1 cellular context compared by ENCODE assay signal in the genomic region with DNA sequence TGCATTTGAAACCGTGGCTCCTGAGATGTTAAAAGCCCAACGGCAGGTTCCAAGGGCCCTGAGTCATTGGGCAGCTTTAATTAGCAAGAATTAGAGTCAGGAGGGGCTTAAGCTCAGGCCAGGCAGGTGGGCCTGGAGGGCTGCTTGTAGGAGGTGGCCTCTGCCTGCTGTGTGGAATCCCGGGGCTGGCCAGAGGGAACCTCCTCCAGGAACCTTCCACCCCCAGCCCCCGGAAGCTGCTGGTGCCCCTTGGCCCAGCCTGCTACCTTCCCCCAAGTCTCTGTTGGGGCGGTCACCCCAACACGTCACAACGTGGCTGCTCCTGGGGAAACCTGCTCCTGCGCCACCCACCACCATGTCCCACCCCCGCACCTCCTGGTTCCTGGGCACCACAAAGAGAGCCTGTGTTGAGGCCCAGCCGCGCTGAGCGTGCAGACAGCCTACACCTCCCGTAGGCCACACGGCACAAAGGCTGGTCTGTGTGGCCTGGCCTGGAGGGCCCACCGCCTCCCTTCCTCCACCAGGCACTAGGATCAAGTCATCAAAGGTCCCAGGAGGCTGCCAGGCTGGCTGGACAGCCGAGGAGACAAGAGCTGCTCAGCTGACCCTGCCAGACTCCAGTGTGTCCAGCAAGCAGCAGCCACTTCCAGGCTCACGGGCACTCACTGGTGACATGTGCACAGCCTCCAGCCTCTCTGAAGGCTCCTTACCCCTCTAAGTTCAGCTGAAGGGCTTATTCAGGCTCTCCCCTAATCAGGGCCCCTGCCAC.
TF ChIP-seq lines count a peak whose summit lies in the region.

No MANE protein-coding gene starts in this region.

TF ChIP-seq in HepG2, 621 proteins besides CTCF, POLR2A, EP300 and RAD21 (continued from another document and continues in another):
- TF ChIP-seq, protein P1, sequence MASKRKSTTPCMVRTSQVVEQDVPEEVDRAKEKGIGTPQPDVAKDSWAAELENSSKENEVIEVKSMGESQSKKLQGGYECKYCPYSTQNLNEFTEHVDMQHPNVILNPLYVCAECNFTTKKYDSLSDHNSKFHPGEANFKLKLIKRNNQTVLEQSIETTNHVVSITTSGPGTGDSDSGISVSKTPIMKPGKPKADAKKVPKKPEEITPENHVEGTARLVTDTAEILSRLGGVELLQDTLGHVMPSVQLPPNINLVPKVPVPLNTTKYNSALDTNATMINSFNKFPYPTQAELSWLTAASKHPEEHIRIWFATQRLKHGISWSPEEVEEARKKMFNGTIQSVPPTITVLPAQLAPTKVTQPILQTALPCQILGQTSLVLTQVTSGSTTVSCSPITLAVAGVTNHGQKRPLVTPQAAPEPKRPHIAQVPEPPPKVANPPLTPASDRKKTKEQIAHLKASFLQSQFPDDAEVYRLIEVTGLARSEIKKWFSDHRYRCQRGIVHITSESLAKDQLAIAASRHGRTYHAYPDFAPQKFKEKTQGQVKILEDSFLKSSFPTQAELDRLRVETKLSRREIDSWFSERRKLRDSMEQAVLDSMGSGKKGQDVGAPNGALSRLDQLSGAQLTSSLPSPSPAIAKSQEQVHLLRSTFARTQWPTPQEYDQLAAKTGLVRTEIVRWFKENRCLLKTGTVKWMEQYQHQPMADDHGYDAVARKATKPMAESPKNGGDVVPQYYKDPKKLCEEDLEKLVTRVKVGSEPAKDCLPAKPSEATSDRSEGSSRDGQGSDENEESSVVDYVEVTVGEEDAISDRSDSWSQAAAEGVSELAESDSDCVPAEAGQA (IDR thresholded peaks at IDR 0.05; ENCODE audit: low read depth): 0 out of 2 replicates have a peak, but pooled peaks have one; percentile 25
- TF ChIP-seq, protein P1 (CRISPR knock-in tag; IDR thresholded peaks at IDR 0.05; ENCODE audit: borderline replicate concordance): no peak
- TF ChIP-seq CBFB (CRISPR knock-in tag; IDR thresholded peaks at IDR 0.05): peak; percentile 75
- TF ChIP-seq, protein P2, sequence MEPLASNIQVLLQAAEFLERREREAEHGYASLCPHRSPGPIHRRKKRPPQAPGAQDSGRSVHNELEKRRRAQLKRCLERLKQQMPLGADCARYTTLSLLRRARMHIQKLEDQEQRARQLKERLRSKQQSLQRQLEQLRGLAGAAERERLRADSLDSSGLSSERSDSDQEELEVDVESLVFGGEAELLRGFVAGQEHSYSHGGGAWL (CRISPR knock-in tag; IDR thresholded peaks at IDR 0.05): peak; percentile 66; the same call in 1 of the 2 replicates
- TF ChIP-seq ETV5 (CRISPR knock-in tag; IDR thresholded peaks at IDR 0.05; ENCODE audit: borderline replicate concordance): peak; percentile 71; the same call in 1 of the 2 replicates
- peak; percentile 58 for TF ChIP-seq FOSL2 (CRISPR knock-in tag; IDR thresholded peaks at IDR 0.05)
- no peak for TF ChIP-seq SETDB1 (CRISPR knock-in tag; IDR thresholded peaks at IDR 0.05; ENCODE audit: borderline replicate concordance)
- TF ChIP-seq, protein P3, sequence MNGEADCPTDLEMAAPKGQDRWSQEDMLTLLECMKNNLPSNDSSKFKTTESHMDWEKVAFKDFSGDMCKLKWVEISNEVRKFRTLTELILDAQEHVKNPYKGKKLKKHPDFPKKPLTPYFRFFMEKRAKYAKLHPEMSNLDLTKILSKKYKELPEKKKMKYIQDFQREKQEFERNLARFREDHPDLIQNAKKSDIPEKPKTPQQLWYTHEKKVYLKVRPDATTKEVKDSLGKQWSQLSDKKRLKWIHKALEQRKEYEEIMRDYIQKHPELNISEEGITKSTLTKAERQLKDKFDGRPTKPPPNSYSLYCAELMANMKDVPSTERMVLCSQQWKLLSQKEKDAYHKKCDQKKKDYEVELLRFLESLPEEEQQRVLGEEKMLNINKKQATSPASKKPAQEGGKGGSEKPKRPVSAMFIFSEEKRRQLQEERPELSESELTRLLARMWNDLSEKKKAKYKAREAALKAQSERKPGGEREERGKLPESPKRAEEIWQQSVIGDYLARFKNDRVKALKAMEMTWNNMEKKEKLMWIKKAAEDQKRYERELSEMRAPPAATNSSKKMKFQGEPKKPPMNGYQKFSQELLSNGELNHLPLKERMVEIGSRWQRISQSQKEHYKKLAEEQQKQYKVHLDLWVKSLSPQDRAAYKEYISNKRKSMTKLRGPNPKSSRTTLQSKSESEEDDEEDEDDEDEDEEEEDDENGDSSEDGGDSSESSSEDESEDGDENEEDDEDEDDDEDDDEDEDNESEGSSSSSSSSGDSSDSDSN (CRISPR knock-in tag; IDR thresholded peaks at IDR 0.05): peak; percentile 94
- TF ChIP-seq PAWR (CRISPR knock-in tag; IDR thresholded peaks at IDR 0.05; ENCODE audit: borderline replicate concordance): no peak
- peak; percentile 89 for TF ChIP-seq HOXA3 (CRISPR knock-in tag; IDR thresholded peaks at IDR 0.05)
- TF ChIP-seq JUND (CRISPR knock-in tag; IDR thresholded peaks at IDR 0.05): no peak
- peak; percentile 71; the same call in 1 of the 2 replicates for TF ChIP-seq MIER3 (CRISPR knock-in tag; IDR thresholded peaks at IDR 0.05; ENCODE audit: borderline replicate concordance)
- peak; percentile 37 for TF ChIP-seq HMG20B (CRISPR knock-in tag; conservative IDR thresholded peaks at IDR 0.05)
- TF ChIP-seq ZNF138 (CRISPR knock-in tag; IDR thresholded peaks at IDR 0.05; ENCODE audit: low read depth): no peak
- TF ChIP-seq, protein P4, sequence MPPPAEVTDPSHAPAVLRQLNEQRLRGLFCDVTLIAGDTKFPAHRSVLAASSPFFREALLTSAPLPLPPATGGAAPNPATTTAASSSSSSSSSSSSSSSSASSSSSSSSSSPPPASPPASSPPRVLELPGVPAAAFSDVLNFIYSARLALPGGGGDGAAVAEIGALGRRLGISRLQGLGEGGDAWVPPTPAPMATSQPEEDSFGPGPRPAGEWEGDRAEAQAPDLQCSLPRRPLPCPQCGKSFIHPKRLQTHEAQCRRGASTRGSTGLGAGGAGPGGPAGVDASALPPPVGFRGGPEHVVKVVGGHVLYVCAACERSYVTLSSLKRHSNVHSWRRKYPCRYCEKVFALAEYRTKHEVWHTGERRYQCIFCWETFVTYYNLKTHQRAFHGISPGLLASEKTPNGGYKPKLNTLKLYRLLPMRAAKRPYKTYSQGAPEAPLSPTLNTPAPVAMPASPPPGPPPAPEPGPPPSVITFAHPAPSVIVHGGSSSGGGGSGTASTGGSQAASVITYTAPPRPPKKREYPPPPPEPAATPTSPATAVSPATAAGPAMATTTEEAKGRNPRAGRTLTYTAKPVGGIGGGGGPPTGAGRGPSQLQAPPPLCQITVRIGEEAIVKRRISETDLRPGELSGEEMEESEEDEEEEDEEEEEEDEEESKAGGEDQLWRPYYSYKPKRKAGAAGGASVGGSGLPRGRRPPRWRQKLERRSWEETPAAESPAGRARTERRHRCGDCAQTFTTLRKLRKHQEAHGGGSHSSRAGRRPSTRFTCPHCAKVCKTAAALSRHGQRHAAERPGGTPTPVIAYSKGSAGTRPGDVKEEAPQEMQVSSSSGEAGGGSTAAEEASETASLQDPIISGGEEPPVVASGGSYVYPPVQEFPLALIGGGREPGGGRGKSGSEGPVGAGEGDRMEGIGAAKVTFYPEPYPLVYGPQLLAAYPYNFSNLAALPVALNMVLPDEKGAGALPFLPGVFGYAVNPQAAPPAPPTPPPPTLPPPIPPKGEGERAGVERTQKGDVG (CRISPR knock-in tag; IDR thresholded peaks at IDR 0.05; ENCODE audit: borderline replicate concordance): peak; percentile 100; the same call in 1 of the 2 replicates
- TF ChIP-seq, protein P5, sequence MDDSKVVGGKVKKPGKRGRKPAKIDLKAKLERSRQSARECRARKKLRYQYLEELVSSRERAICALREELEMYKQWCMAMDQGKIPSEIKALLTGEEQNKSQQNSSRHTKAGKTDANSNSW (CRISPR knock-in tag; IDR thresholded peaks at IDR 0.05; ENCODE audit: borderline replicate concordance): 0 out of 2 replicates have a peak, but pooled peaks have one; percentile 47
- TF ChIP-seq, protein P6, sequence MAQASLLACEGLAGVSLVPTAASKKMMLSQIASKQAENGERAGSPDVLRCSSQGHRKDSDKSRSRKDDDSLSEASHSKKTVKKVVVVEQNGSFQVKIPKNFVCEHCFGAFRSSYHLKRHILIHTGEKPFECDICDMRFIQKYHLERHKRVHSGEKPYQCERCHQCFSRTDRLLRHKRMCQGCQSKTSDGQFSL (CRISPR knock-in tag; IDR thresholded peaks at IDR 0.05): no peak
- TF ChIP-seq, protein P7, sequence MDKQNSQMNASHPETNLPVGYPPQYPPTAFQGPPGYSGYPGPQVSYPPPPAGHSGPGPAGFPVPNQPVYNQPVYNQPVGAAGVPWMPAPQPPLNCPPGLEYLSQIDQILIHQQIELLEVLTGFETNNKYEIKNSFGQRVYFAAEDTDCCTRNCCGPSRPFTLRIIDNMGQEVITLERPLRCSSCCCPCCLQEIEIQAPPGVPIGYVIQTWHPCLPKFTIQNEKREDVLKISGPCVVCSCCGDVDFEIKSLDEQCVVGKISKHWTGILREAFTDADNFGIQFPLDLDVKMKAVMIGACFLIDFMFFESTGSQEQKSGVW (CRISPR knock-in tag; IDR thresholded peaks at IDR 0.05; ENCODE audit: borderline replicate concordance): no peak
- TF ChIP-seq ATF7 (IDR thresholded peaks at IDR 0.05): no peak
- peak; percentile 62; the same call in 1 of the 2 replicates for TF ChIP-seq ATF7 (CRISPR knock-in tag; IDR thresholded peaks at IDR 0.05)
- peak; percentile 96 for TF ChIP-seq RBFOX2 (IDR thresholded peaks at IDR 0.05; ENCODE audit: low read depth, low read length)
- TF ChIP-seq, protein P8, sequence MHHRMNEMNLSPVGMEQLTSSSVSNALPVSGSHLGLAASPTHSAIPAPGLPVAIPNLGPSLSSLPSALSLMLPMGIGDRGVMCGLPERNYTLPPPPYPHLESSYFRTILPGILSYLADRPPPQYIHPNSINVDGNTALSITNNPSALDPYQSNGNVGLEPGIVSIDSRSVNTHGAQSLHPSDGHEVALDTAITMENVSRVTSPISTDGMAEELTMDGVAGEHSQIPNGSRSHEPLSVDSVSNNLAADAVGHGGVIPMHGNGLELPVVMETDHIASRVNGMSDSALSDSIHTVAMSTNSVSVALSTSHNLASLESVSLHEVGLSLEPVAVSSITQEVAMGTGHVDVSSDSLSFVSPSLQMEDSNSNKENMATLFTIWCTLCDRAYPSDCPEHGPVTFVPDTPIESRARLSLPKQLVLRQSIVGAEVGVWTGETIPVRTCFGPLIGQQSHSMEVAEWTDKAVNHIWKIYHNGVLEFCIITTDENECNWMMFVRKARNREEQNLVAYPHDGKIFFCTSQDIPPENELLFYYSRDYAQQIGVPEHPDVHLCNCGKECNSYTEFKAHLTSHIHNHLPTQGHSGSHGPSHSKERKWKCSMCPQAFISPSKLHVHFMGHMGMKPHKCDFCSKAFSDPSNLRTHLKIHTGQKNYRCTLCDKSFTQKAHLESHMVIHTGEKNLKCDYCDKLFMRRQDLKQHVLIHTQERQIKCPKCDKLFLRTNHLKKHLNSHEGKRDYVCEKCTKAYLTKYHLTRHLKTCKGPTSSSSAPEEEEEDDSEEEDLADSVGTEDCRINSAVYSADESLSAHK (CRISPR knock-in tag; IDR thresholded peaks at IDR 0.05; ENCODE audit: borderline replicate concordance): no peak
- no peak for TF ChIP-seq SUZ12 (IDR thresholded peaks at IDR 0.05; ENCODE audit: low read depth, low read length)
- TF ChIP-seq MTF2 (CRISPR knock-in tag; IDR thresholded peaks at IDR 0.05; ENCODE audit: borderline replicate concordance): peak; percentile 59; the same call in 1 of the 2 replicates
- TF ChIP-seq XBP1 (CRISPR knock-in tag; IDR thresholded peaks at IDR 0.05): no peak
- TF ChIP-seq KMT2A (CRISPR knock-in tag; IDR thresholded peaks at IDR 0.05): no peak; the same call in 1 of the 2 replicates
- TF ChIP-seq MED13 (CRISPR knock-in tag; IDR thresholded peaks at IDR 0.05): no peak
- TF ChIP-seq NCOA2 (CRISPR knock-in tag; IDR thresholded peaks at IDR 0.05): peak; percentile 82; the same call in 1 of the 2 replicates
- TF ChIP-seq, protein P9, sequence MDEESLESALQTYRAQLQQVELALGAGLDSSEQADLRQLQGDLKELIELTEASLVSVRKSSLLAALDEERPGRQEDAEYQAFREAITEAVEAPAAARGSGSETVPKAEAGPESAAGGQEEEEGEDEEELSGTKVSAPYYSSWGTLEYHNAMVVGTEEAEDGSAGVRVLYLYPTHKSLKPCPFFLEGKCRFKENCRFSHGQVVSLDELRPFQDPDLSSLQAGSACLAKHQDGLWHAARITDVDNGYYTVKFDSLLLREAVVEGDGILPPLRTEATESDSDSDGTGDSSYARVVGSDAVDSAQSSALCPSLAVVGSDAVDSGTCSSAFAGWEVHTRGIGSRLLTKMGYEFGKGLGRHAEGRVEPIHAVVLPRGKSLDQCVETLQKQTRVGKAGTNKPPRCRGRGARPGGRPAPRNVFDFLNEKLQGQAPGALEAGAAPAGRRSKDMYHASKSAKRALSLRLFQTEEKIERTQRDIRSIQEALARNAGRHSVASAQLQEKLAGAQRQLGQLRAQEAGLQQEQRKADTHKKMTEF (CRISPR knock-in tag; IDR thresholded peaks at IDR 0.05): peak; percentile 86; the same call in 1 of the 2 replicates
- peak; percentile 81 for TF ChIP-seq GABPB1 (CRISPR knock-in tag; IDR thresholded peaks at IDR 0.05)
- 0 out of 2 replicates have a peak, but pooled peaks have one; percentile 57 for TF ChIP-seq ZNF12 (CRISPR knock-in tag; IDR thresholded peaks at IDR 0.05)
- TF ChIP-seq, protein P10, sequence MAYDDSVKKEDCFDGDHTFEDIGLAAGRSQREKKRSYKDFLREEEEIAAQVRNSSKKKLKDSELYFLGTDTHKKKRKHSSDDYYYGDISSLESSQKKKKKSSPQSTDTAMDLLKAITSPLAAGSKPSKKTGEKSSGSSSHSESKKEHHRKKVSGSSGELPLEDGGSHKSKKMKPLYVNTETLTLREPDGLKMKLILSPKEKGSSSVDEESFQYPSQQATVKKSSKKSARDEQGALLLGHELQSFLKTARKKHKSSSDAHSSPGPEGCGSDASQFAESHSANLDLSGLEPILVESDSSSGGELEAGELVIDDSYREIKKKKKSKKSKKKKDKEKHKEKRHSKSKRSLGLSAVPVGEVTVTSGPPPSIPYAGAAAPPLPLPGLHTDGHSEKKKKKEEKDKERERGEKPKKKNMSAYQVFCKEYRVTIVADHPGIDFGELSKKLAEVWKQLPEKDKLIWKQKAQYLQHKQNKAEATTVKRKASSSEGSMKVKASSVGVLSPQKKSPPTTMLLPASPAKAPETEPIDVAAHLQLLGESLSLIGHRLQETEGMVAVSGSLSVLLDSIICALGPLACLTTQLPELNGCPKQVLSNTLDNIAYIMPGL (CRISPR knock-in tag; IDR thresholded peaks at IDR 0.05; ENCODE audit: borderline replicate concordance in 1 of 2, low read depth in 1 of 2): peak; percentile 38 to 71; a peak in 3 of 4 replicates
- no peak for TF ChIP-seq ZNF232 (CRISPR knock-in tag; IDR thresholded peaks at IDR 0.05; ENCODE audit: borderline replicate concordance)
- TF ChIP-seq TAF1 (CRISPR knock-in tag; IDR thresholded peaks at IDR 0.05): peak; percentile 55
- peak; percentile 64 for TF ChIP-seq TAF15 (IDR thresholded peaks at IDR 0.05; ENCODE audit: low read depth, low read length, poor library complexity, severe bottlenecking)
- TF ChIP-seq SKI (IDR thresholded peaks at IDR 0.05; ENCODE audit: partially characterized antibody): peak; percentile 81
